ENCODE assay signal across 14 cellular contexts in the genomic region with DNA sequence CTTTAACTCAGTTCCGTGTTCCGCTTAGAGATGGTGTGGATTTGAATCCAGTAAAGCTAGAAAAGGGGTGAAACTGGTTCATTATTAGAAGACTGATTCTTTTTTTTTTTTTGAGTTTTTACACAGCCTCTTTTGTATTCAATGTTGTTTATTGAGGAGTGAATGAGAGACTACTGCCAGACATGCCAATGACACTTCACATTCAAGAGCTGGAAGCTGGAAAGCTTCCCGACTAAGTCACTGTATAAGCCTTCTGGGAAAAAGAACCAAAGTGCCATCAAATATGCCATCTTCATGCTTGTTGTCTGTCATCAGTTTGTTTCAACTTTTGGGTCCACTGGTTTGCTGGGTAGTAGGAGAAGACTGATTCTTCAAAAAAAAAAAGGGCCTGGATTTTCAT.
"Had no signal": no experiment of that assay in that cellular context is flagged by ENCODE, and none has a peak within 500 bp of the region (broad histone marks: within the 10 kb centered on the region; RNA-seq: fewer than 3 reads in every experiment).

No MANE protein-coding gene starts in this region.

- H3K27ac Mint-ChIP-seq: activated CD4-positive, alpha-beta T cell treated with anti-CD3 and anti-CD28 coated beads, Interleukin-2, amount 10 ng/mL, durations not matched to agents 24 days and 14 days; activated naive CD8-positive, alpha-beta T cell; memory B cell; nephron; stimulated activated naive CD8-positive, alpha-beta T cell treated with anti-CD3 and anti-CD28 coated beads, Interleukin-15, Interleukin-2, amounts not matched to agents 100 ng/mL and 50 ng/mL, for 24 hours; T-helper 2 cell treated with Interferon-gamma antibody and Interleukin-4, amounts not matched to agents 5 μg/mL and 100 μg/mL, for 36 hours had no signal

- H3K4me1 ChIP-seq: right lobe of liver, upper lobe of left lung had no signal

- H3K27me3 Mint-ChIP-seq: activated CD4-positive, alpha-beta T cell treated with anti-CD3 and anti-CD28 coated beads, Interleukin-2, amount 10 ng/mL, durations not matched to agents 24 days and 14 days; brain; memory B cell had no signal

- H3K9me3 Mint-ChIP-seq: activated CD4-positive, alpha-beta T cell treated with anti-CD3 and anti-CD28 coated beads, Interleukin-2, amount 10 ng/mL, durations not matched to agents 24 days and 14 days had no signal

- H3K27ac ChIP-seq: right lobe of liver, upper lobe of left lung had no signal

- DNase-seq: activated CD4-positive, alpha-beta T cell treated with anti-CD3 and anti-CD28 coated beads, Interleukin-2, amount 10 ng/mL, durations not matched to agents 24 days and 14 days; activated CD4-positive, CD25-positive, alpha-beta regulatory T cell; activated gamma-delta T cell treated with Interleukin-2 at 50 U/mL for 16 hours; effector CD8-positive, alpha-beta T cell; foreskin melanocyte; right lobe of liver; upper lobe of left lung had no signal

- H3K27me3 ChIP-seq: right lobe of liver, upper lobe of left lung had no signal

- ATAC-seq: right lobe of liver had no signal

- H3K36me3 Mint-ChIP-seq: activated naive CD8-positive, alpha-beta T cell; brain; memory B cell had no signal

- H3K9me3 ChIP-seq: right lobe of liver, upper lobe of left lung had no signal

- H3K4me1 Mint-ChIP-seq: activated CD4-positive, alpha-beta T cell treated with anti-CD3 and anti-CD28 coated beads, Interleukin-2, amount 10 ng/mL, durations not matched to agents 24 days and 14 days; central memory CD8-positive, alpha-beta T cell; memory B cell had no signal

- H3K36me3 ChIP-seq: right lobe of liver, upper lobe of left lung had no signal

- H3K4me3 ChIP-seq: right lobe of liver, upper lobe of left lung had no signal

- H3K4me3 Mint-ChIP-seq: activated CD4-positive, alpha-beta T cell treated with anti-CD3 and anti-CD28 coated beads, Interleukin-2, amount 10 ng/mL, durations not matched to agents 24 days and 14 days; activated naive CD8-positive, alpha-beta T cell; brain; central memory CD8-positive, alpha-beta T cell; memory B cell; nephron; stimulated activated naive CD8-positive, alpha-beta T cell treated with anti-CD3 and anti-CD28 coated beads, Interleukin-15, Interleukin-2, amounts not matched to agents 100 ng/mL and 50 ng/mL, for 24 hours; T-helper 2 cell treated with Interferon-gamma antibody and Interleukin-4, amounts not matched to agents 5 μg/mL and 100 μg/mL, for 36 hours had no signal
